ENCODE assay signal across 20 cellular contexts in genomic region chr18:74241970-74242369, GRCh38.
"Had no signal": no experiment of that assay in that cellular context is flagged by ENCODE, and none has a peak within 500 bp of the region (broad histone marks: within the 10 kb centered on the region; RNA-seq: fewer than 3 reads in every experiment).

No MANE protein-coding gene starts in this region.

- H3K4me1 Mint-ChIP-seq: activated naive CD8-positive, alpha-beta T cell treated with anti-CD3 and anti-CD28 coated beads for 36 hours; natural killer cell; stimulated activated effector memory CD8-positive, alpha-beta T cell treated with anti-CD3 and anti-CD28 coated beads, Interleukin-12 subunit alpha, Interleukin-12 subunit beta, amount 100 ng/mL, for 72 hours had no signal

- H3K36me3 ChIP-seq: cardiac muscle cell, esophagus muscularis mucosa, gastroesophageal sphincter, heart left ventricle, lower lobe of right lung, stomach, upper lobe of left lung had no signal

- H3K27ac Mint-ChIP-seq: activated B cell treated with CpG ODN at 0.5 μM for 24 hours; activated CD4-positive, alpha-beta memory T cell treated with anti-CD3 and anti-CD28 coated beads for 36 hours; activated naive CD8-positive, alpha-beta T cell treated with anti-CD3 and anti-CD28 coated beads for 36 hours; activated T-helper 1 cell treated with anti-CD3 and anti-CD28 coated beads, Interleukin-12 subunit alpha, Interleukin-12 subunit beta, Interleukin-2, Interleukin-4 antibody, amounts not matched to agents 30 ng/mL and 10 ng/mL and 1 ng/mL, durations not matched to agents 14 hours and 24 hours and 36 hours; natural killer cell; stimulated activated effector memory CD8-positive, alpha-beta T cell treated with anti-CD3 and anti-CD28 coated beads, Interleukin-12 subunit alpha, Interleukin-12 subunit beta, amount 100 ng/mL, for 72 hours had no signal

- H3K4me3 ChIP-seq: cardiac muscle cell, esophagus muscularis mucosa, gastroesophageal sphincter, lower lobe of right lung, skin epidermis, stomach had no signal

- H3K27ac ChIP-seq: cardiac muscle cell, esophagus muscularis mucosa, gastroesophageal sphincter, heart left ventricle, lower lobe of right lung, skin epidermis had no signal

- DNase-seq: activated B cell treated with CpG ODN at 0.5 μM for 24 hours; activated CD4-positive, alpha-beta memory T cell treated with anti-CD3 and anti-CD28 coated beads for 36 hours; activated CD4-positive, alpha-beta T cell treated with anti-CD3 and anti-CD28 coated beads for 4 hours; activated naive CD8-positive, alpha-beta T cell treated with anti-CD3 and anti-CD28 coated beads for 36 hours; activated T-cell treated with anti-CD3 and anti-CD28 coated beads for 4 hours; amniotic stem cell; effector memory CD4-positive, alpha-beta T cell; lower lobe of right lung; natural killer cell; stimulated activated CD4-positive, alpha-beta T cell treated with anti-CD3 and anti-CD28 coated beads, Interleukin-4, amount 100 ng/mL, for 24 hours; stomach; T-helper 9 cell; upper lobe of left lung had no signal

- ATAC-seq: natural killer cell; stimulated activated effector memory CD8-positive, alpha-beta T cell treated with anti-CD3 and anti-CD28 coated beads, Interleukin-12 subunit alpha, Interleukin-12 subunit beta, amount 100 ng/mL, for 72 hours had no signal

- H3K4me3 Mint-ChIP-seq: activated B cell treated with CpG ODN at 0.5 μM for 24 hours; activated CD4-positive, alpha-beta memory T cell treated with anti-CD3 and anti-CD28 coated beads for 36 hours; activated naive CD8-positive, alpha-beta T cell treated with anti-CD3 and anti-CD28 coated beads for 36 hours; activated T-helper 1 cell treated with anti-CD3 and anti-CD28 coated beads, Interleukin-12 subunit alpha, Interleukin-12 subunit beta, Interleukin-2, Interleukin-4 antibody, amounts not matched to agents 30 ng/mL and 10 ng/mL and 1 ng/mL, durations not matched to agents 14 hours and 24 hours and 36 hours; natural killer cell; stimulated activated effector memory CD8-positive, alpha-beta T cell treated with anti-CD3 and anti-CD28 coated beads, Interleukin-12 subunit alpha, Interleukin-12 subunit beta, amount 100 ng/mL, for 72 hours had no signal

- H3K36me3 Mint-ChIP-seq: activated CD4-positive, alpha-beta memory T cell treated with anti-CD3 and anti-CD28 coated beads for 36 hours; activated naive CD8-positive, alpha-beta T cell treated with anti-CD3 and anti-CD28 coated beads for 36 hours; natural killer cell; stimulated activated effector memory CD8-positive, alpha-beta T cell treated with anti-CD3 and anti-CD28 coated beads, Interleukin-12 subunit alpha, Interleukin-12 subunit beta, amount 100 ng/mL, for 72 hours had no signal

- H3K9me3 Mint-ChIP-seq: activated B cell treated with CpG ODN at 0.5 μM for 24 hours; activated CD4-positive, alpha-beta memory T cell treated with anti-CD3 and anti-CD28 coated beads for 36 hours; activated naive CD8-positive, alpha-beta T cell treated with anti-CD3 and anti-CD28 coated beads for 36 hours; activated T-helper 1 cell treated with anti-CD3 and anti-CD28 coated beads, Interleukin-12 subunit alpha, Interleukin-12 subunit beta, Interleukin-2, Interleukin-4 antibody, amounts not matched to agents 30 ng/mL and 10 ng/mL and 1 ng/mL, durations not matched to agents 14 hours and 24 hours and 36 hours; natural killer cell; stimulated activated effector memory CD8-positive, alpha-beta T cell treated with anti-CD3 and anti-CD28 coated beads, Interleukin-12 subunit alpha, Interleukin-12 subunit beta, amount 100 ng/mL, for 72 hours had no signal

- H3K4me1 ChIP-seq: esophagus muscularis mucosa, gastroesophageal sphincter had no signal

- H3K9me3 ChIP-seq: esophagus muscularis mucosa, gastroesophageal sphincter, heart left ventricle, lower lobe of right lung, stomach, upper lobe of left lung had no signal

- H3K27me3 ChIP-seq: cardiac muscle cell, esophagus muscularis mucosa, gastroesophageal sphincter, stomach, upper lobe of left lung had no signal
